18 cellular contexts compared by ENCODE assay signal in genomic region chr10:92527716-92528115, GRCh38. TPM values are rescaled to one million over a fixed set of nuclear protein-coding genes. Genes with fewer than 3 reads are reported as not detected.
A peak's percentile ranks its signal among the peaks of the same experiment; 100 is the strongest.
DNase-seq lines count a peak whose midpoint lies in the region; ATAC-seq and TF ChIP-seq lines count a peak whose summit lies in the region.
"Had no signal": no experiment of that assay in that cellular context is flagged by ENCODE, and none has a peak within 500 bp of the region (broad histone marks: within the 10 kb centered on the region; RNA-seq: fewer than 3 reads in every experiment).

No MANE protein-coding gene starts in this region.

- POLR2A ChIA-PET in A673 (lab: Charles Lee; ENCODE audit: low non-redundant PET) = no interaction called here

- no peak overlapping the region for H3K4me3 ChIP-seq in A673 (ENCODE audit: low read depth, low read length, poor library complexity, severe bottlenecking)
- no peak overlapping the region for H3K4me3 ChIP-seq in adrenal gland
- H3K4me3 ChIP-seq: A549, BLaER1, HAP-1 had no signal

- no peak overlapping the region for H3K27ac Mint-ChIP-seq in HFFc6
- H3K27ac Mint-ChIP-seq: B cell; CD8-positive, alpha-beta T cell had no signal

- H3K27ac ChIP-seq in A673 (ENCODE audit: low read depth, low read length, poor library complexity, severe bottlenecking) = no peak overlapping the region
- H3K27ac ChIP-seq in adrenal gland = no peak overlapping the region
- H3K27ac ChIP-seq: A549, BLaER1, C4-2B had no signal

- no peak for TF ChIP-seq POLR2A in adrenal gland (IDR thresholded peaks at IDR 0.05)

- peaks cover 4% of the 10 kb centered on the region; the same call in 1 of the 2 replicates for H3K36me3 Mint-ChIP-seq in HFFc6 (ENCODE audit: low read depth)

- H3K36me3 ChIP-seq in A673 (ENCODE audit: insufficient read depth, low read length, poor library complexity, severe bottlenecking) (peaks cover 17% of the 10 kb centered on the region), adrenal gland (replicated peaks in 1 of 2) (peaks cover 0 to 30% of the 10 kb centered on the region in 2 donors)

- H3K4me3 Mint-ChIP-seq in HFFc6 = no peak overlapping the region
- H3K4me3 Mint-ChIP-seq: B cell; CD4-positive, CD25-positive, alpha-beta regulatory T cell; CD8-positive, alpha-beta T cell had no signal

- WGBS in adrenal gland, 4 donors = 47 to 64% (median 60%) methylated on average over 11 of the region's 11 CpGs

- H3K9me3 ChIP-seq in A673 (ENCODE audit: low read depth, low read length, poor library complexity, severe bottlenecking) (no peaks in the 10 kb centered on the region), adrenal gland (replicated peaks in 1 of 3) (peaks cover 0 to 6% (median 0%) of the 10 kb centered on the region in 3 donors)
- H3K9me3 ChIP-seq: A549, BLaER1, Caco-2, HAP-1 had no signal

- TSS peak; percentile 5 for BruUV-seq in A673 (replicated peaks; lab: Mats Ljungman, UMichigan)

- intact Hi-C loops in A673 (cut with micrococcal nuclease; ENCODE audit: unreplicated experiment) (no loop called here), adrenal gland (cut with DNase I) (no loop called here)

- H3K4me1 Mint-ChIP-seq in HFFc6 (ENCODE audit: low read depth) = 0 out of 2 replicates have a peak, but pooled peaks cover 4% of the 10 kb centered on the region
- H3K4me1 Mint-ChIP-seq: B cell had no signal

- H3K9me3 Mint-ChIP-seq in HFFc6 = no peaks in the 10 kb centered on the region
- H3K9me3 Mint-ChIP-seq: CD4-positive, CD25-positive, alpha-beta regulatory T cell; CD8-positive, alpha-beta T cell had no signal

- no peaks in the 10 kb centered on the region for H3K4me1 ChIP-seq in A673 (ENCODE audit: insufficient read depth, low read length, poor library complexity, severe bottlenecking)
- H3K4me1 ChIP-seq in adrenal gland (replicated peaks in 1 of 2) = no peaks in the 10 kb centered on the region
- H3K4me1 ChIP-seq: A549, BLaER1, Caco-2, HAP-1 had no signal

- CTCF ChIA-PET in A673 (lab: Charles Lee) = no interaction called here

- DNase-seq in A673 (ENCODE audit: low spot score) (no peak), NCI-H2227 (lab: John Stamatoyannopoulos, UW; ENCODE audit: unreplicated experiment) (peak; percentile 48), adrenal gland (peak in 5 of 7 donors; percentile 15 to 59 (median 47)), HFFc6 (no peak), NOMO-1 (lab: John Stamatoyannopoulos, UW; ENCODE audit: unreplicated experiment in 2 of 2) (no peak)
- DNase-seq: 8988T; Caco-2; CD4-positive, CD25-positive, alpha-beta regulatory T cell; CD8-positive, alpha-beta T cell; DMS153; DND-41; GOT3 had no signal

- no peaks in the 10 kb centered on the region for H3K27me3 Mint-ChIP-seq in HFFc6 (ENCODE audit: insufficient read depth)
- H3K27me3 Mint-ChIP-seq: B cell; CD4-positive, CD25-positive, alpha-beta regulatory T cell had no signal

- TF ChIP-seq CTCF in A673 (conservative IDR thresholded peaks at IDR 0.05; ENCODE audit: low read depth, low read length) (no peak), adrenal gland (IDR thresholded peaks at IDR 0.05) (no peak), HFFc6 (IDR thresholded peaks at IDR 0.05) (no peak)

- H3K27me3 ChIP-seq in A673 (replicated peaks; ENCODE audit: insufficient read depth, low read depth, low read length, poor library complexity) (no peaks in the 10 kb centered on the region), adrenal gland (no peaks in the 10 kb centered on the region)
- H3K27me3 ChIP-seq: BLaER1 had no signal

- no peak for ATAC-seq in HG03378 (IDR thresholded peaks at IDR 0.05; ENCODE audit: unreplicated experiment)
- ATAC-seq: A549; CD8-positive, alpha-beta T cell had no signal

RNA-seq across cellular contexts. Expression of gene IDE, which starts 46.2 kb away (rescaled TPM):
- total RNA-seq in A673 (2021) (87.8 and 92.1 TPM in 2 replicates), adrenal gland (10 to 100 TPM; 24.5 to 62.0 (median 37.4) TPM)
- 10 to 100 TPM in 1 of 3 donors, 1 to 10 TPM in 2; 8.6 to 44.9 (median 8.8) TPM for polyA plus RNA-seq in adrenal gland
- total RNA-seq in HFFc6 (2021; fragmentation: NEBNext Ultra II Directional; extraction: Animal tissue kit (Norgen Biotek cat#: 25700)) = 10 to 100 TPM; 35.4 to 46.5 (median 39.9) TPM

Comparison
In these comparisons a context has a peak if more than half of its experiments do, and no peak if none do; other contexts are left out.
1. DNase-seq: peak in NCI-H2227 (single experiment) and adrenal gland (5 of 7); none in A673 (single experiment), HFFc6 (single experiment) and NOMO-1 (0 of 2).